ENCODE assay signal across 8 cellular contexts in the genomic region with DNA sequence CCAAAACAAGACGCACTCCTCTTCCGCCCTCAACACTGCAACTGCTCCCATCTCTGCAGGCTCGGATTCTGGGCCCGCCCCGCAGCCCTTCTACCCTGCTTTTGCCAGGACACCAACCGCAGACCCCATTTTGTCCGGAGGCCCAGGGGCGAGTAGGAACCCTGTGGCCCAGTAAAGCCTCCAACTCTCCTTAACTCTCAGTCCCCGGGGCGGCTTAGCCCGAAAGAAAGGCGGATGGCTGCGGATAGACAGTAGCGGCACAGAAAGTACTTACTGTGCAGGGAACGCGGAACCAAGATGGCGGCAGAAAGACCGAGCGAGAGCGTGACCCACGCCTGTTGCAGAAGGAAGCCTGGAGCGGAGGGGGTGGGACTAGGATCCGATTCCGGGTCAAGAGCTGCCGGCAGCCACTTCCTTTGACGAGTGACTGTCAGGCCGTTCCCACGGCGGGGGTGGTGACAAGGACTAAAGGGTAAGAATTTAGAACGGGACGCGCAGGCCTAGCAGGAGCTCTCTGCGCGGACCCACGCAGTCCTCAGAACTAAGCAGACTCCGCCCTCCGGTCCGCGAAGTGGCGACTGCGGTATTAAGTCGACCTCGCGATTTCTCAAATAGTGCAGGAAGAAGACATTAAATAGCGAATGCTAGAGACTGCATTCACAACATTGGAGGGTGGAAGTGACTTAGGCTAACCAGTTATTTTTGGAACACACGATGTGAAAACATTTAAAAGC. TPM values are rescaled to one million over a fixed set of nuclear protein-coding genes. Genes with fewer than 3 reads are reported as not detected.
DNase-seq lines count a peak whose midpoint lies in the region; ATAC-seq and TF ChIP-seq lines count a peak whose summit lies in the region.

Gene NACA (minus strand): TSS at position 311 of the 734 bp plus-strand sequence. CDS start 778 bp downstream, outside the sequence.

- no peaks in the 10 kb centered on the region for H3K9me3 Mint-ChIP-seq in HFFc6
- H3K9me3 Mint-ChIP-seq in activated naive CD4-positive, alpha-beta T cell treated with anti-CD3 and anti-CD28 coated beads, Interleukin-2, amount 10 ng/mL, durations not matched to agents 7 days and 5 days: no peaks in the 10 kb centered on the region

- H3K36me3 ChIP-seq in SK-N-MC (ENCODE audit: insufficient read depth, low read length) (peaks cover 54% of the 10 kb centered on the region), gastroesophageal sphincter (peaks cover 0 to 26% of the 10 kb centered on the region in 2 donors)

- H3K4me3 Mint-ChIP-seq in HFFc6: peak within 1 kb of the TSS; percentile 100
- H3K4me3 Mint-ChIP-seq in activated naive CD4-positive, alpha-beta T cell treated with anti-CD3 and anti-CD28 coated beads, Interleukin-2, amount 10 ng/mL, durations not matched to agents 7 days and 5 days: peak within 1 kb of the TSS; percentile 99

- no peak for TF ChIP-seq EP300 in gastroesophageal sphincter (IDR thresholded peaks at IDR 0.05)

- peaks cover 50% of the 10 kb centered on the region for H3K4me1 Mint-ChIP-seq in HFFc6 (ENCODE audit: low read depth)
- peaks cover 56% of the 10 kb centered on the region for H3K4me1 Mint-ChIP-seq in activated naive CD4-positive, alpha-beta T cell treated with anti-CD3 and anti-CD28 coated beads, Interleukin-2, amount 10 ng/mL, durations not matched to agents 7 days and 5 days

- peaks cover 41% of the 10 kb centered on the region for H3K36me3 Mint-ChIP-seq in HFFc6 (ENCODE audit: low read depth)
- peaks cover 60% of the 10 kb centered on the region for H3K36me3 Mint-ChIP-seq in activated naive CD4-positive, alpha-beta T cell treated with anti-CD3 and anti-CD28 coated beads, Interleukin-2, amount 10 ng/mL, durations not matched to agents 7 days and 5 days

- H3K9me3 ChIP-seq in SK-N-MC (ENCODE audit: low read depth, low read length) (no peaks in the 10 kb centered on the region), gastroesophageal sphincter (no peaks in the 10 kb centered on the region)

- peak; percentile 92 for TF ChIP-seq POLR2A in NB4 (IDR thresholded peaks at IDR 0.05; ENCODE audit: extremely low read depth, insufficient read length)
- peak; percentile 85 to 87 for TF ChIP-seq POLR2A in gastroesophageal sphincter (IDR thresholded peaks at IDR 0.05)

- 0 to 1% methylated on average over 30 to 31 of the region's 46 CpGs for WGBS in gastroesophageal sphincter (ENCODE audit: low coverage in 1 of 2), 2 donors

- TF ChIP-seq CTCF in HFFc6 (IDR thresholded peaks at IDR 0.05) (no peak), NB4 (IDR thresholded peaks at IDR 0.05; ENCODE audit: low read depth, low read length) (no peak), gastroesophageal sphincter (IDR thresholded peaks at IDR 0.05) (peak in 1 of 4 experiments; percentile 16)

- H3K4me3 ChIP-seq in NB4 (ENCODE audit: low read depth, low read length) (peak within 1 kb of the TSS; percentile 85), SK-N-MC (peak within 1 kb of the TSS; percentile 87), gastroesophageal sphincter (peak within 1 kb of the TSS; percentile 87 to 98)

- H3K27ac ChIP-seq in SK-N-MC (peak within 1 kb of the TSS; percentile 94), gastroesophageal sphincter (peak within 1 kb of the TSS; percentile 80 to 96 (median 92))

- ATAC-seq in gastroesophageal sphincter: peak; percentile 97

- CTCF ChIA-PET in activated naive CD4-positive, alpha-beta T cell treated with anti-CD3 and anti-CD28 coated beads, Interleukin-2, amount 10 ng/mL, durations not matched to agents 7 days and 5 days (lab: Charles Lee): interaction anchor here (0.9 to 1.7 kb wide), 3 partner anchors 38 to 263 kb away, joined by 3 to 5 read pairs (median 5); partner anchors contain the start of gene HSD17B6

- DNase-seq in GM04503 (ENCODE audit: low read depth) (peak; percentile 92), HFFc6 (peak; percentile 99), NB4 (ENCODE audit: low read depth) (peak; percentile 100), SK-N-MC (ENCODE audit: low read depth, low spot score) (peak; percentile 83), non-pigmented ciliary epithelial cell (ENCODE audit: low read depth) (peak; percentile 92), superior temporal gyrus (ENCODE audit: extremely low spot score) (peak; percentile 99)
- DNase-seq in activated naive CD4-positive, alpha-beta T cell treated with anti-CD3 and anti-CD28 coated beads, Interleukin-2, amount 10 ng/mL, durations not matched to agents 7 days and 5 days: peak; percentile 100

- H3K27me3 ChIP-seq in gastroesophageal sphincter: no peaks in the 10 kb centered on the region

- peaks cover 5 to 49% (median 30%) of the 10 kb centered on the region in 3 donors for H3K4me1 ChIP-seq in gastroesophageal sphincter

- peak within 1 kb of the TSS; percentile 100 for H3K9ac ChIP-seq in SK-N-MC (ENCODE audit: insufficient read length)

- H3K27me3 Mint-ChIP-seq in HFFc6 (ENCODE audit: insufficient read depth): peaks cover 9% of the 10 kb centered on the region
- no peaks in the 10 kb centered on the region for H3K27me3 Mint-ChIP-seq in activated naive CD4-positive, alpha-beta T cell treated with anti-CD3 and anti-CD28 coated beads, Interleukin-2, amount 10 ng/mL, durations not matched to agents 7 days and 5 days

- H3K27ac Mint-ChIP-seq in HFFc6: peak within 1 kb of the TSS; percentile 100
- H3K27ac Mint-ChIP-seq in activated naive CD4-positive, alpha-beta T cell treated with anti-CD3 and anti-CD28 coated beads, Interleukin-2, amount 10 ng/mL, durations not matched to agents 7 days and 5 days: peak within 1 kb of the TSS; percentile 98

RNA-seq across cellular contexts. Expression of gene NACA, which starts in this region (rescaled TPM):
- total RNA-seq in HFFc6 (2021; fragmentation: NEBNext Ultra II Directional; extraction: Animal tissue kit (Norgen Biotek cat#: 25700)): 100 to 1,000 TPM; 716 to 840 (median 802) TPM
- total RNA-seq in gastroesophageal sphincter: 1,000 to 10,000 TPM; 1,080 to 1,809 (median 1,519) TPM

Comparison
In these comparisons a context has a peak if more than half of its experiments do, and no peak if none do; other contexts are left out.
1. Peak in every context shown above with its lines: DNase-seq, ATAC-seq, H3K4me3 ChIP-seq and H3K27ac ChIP-seq.